Comparison of ENCODE assay signal across 8 cellular contexts in the genomic region with DNA sequence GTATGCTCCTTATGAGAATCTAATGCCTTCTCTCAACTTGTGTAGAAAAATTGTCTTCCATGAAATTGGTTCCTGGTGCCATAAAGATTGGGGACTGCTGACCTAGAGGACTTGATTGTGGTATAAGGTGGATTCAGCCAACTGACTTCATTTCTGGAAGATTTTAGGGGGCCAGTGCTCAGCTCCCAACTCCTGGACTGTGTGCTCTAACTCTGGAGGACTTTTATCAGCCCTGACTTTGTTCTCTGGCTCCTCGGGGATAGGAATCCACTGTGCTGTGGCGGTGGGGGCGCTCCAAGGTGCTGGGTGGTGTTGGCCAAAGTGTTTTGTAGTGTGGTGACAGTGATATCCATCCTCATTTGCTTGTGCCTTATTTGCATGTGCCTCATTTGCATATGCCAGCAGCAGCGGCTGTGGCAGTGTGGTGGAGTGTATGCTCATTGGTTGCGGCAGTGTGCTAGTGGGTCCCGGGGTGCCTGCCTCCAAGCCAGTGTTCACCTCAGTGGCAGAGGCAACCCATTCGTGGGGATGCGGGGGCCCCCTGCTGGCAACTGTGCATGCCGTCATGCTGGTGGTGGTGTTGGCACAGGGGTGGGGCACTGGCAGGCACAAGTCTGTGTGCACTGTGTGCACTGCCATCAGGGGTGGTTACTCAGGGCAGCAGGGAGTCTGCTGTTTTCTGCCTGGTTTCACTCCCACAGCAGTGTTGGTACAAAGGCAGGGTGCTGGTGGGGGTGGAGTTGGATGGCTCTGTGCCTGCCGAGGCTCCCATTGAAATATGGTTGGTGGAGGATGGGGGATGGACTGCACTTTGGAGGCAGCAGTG. TPM values are rescaled to one million over a fixed set of nuclear protein-coding genes. Genes with fewer than 3 reads are reported as not detected.
DNase-seq lines count a peak whose midpoint lies in the region; ATAC-seq and TF ChIP-seq lines count a peak whose summit lies in the region.

No MANE protein-coding gene starts in this region.

- intact Hi-C loops in activated CD4-positive, alpha-beta T cell treated with anti-CD3 and anti-CD28 coated beads for 36 hours (cut with DNase I, micrococcal nuclease): loop anchor here in 1 of 2 experiments (1.0 kb wide), 1 partner anchor 268 kb away; no protein-coding TSS in a partner anchor
- intact Hi-C loops in tibial artery (cut with DNase I; ENCODE audit: low total_unique reads): no loop called here

- H3K27me3 Mint-ChIP-seq in activated CD4-positive, alpha-beta T cell treated with anti-CD3 and anti-CD28 coated beads for 36 hours: no peaks in the 10 kb centered on the region
- H3K27me3 Mint-ChIP-seq in activated CD4-positive, alpha-beta T cell treated with anti-CD3 and anti-CD28 coated beads, Interleukin-2, amount 10 ng/mL, durations not matched to agents 7 days and 5 days: no peaks in the 10 kb centered on the region
- no peaks in the 10 kb centered on the region for H3K27me3 Mint-ChIP-seq in glutamatergic neuron (ENCODE audit: unreplicated experiment)

- no peaks in the 10 kb centered on the region for H3K27me3 ChIP-seq in tibial artery

- no peaks in the 10 kb centered on the region for H3K9me3 ChIP-seq in tibial artery

- no peaks in the 10 kb centered on the region for H3K36me3 ChIP-seq in tibial artery

- TF ChIP-seq CTCF in glutamatergic neuron (IDR thresholded peaks at IDR 0.05; ENCODE audit: partially characterized antibody, unreplicated experiment) (peak; percentile 17), tibial artery (IDR thresholded peaks at IDR 0.05) (no peak)

- no peak overlapping the region for H3K27ac Mint-ChIP-seq in activated CD4-positive, alpha-beta T cell treated with anti-CD3 and anti-CD28 coated beads for 36 hours
- no peak overlapping the region for H3K27ac Mint-ChIP-seq in activated CD4-positive, alpha-beta T cell treated with anti-CD3 and anti-CD28 coated beads, Interleukin-2, amount 10 ng/mL, durations not matched to agents 7 days and 5 days
- H3K27ac Mint-ChIP-seq in glutamatergic neuron (ENCODE audit: unreplicated experiment): no peak overlapping the region

- no peak overlapping the region for H3K4me3 Mint-ChIP-seq in activated CD4-positive, alpha-beta T cell treated with anti-CD3 and anti-CD28 coated beads for 36 hours
- H3K4me3 Mint-ChIP-seq in activated CD4-positive, alpha-beta T cell treated with anti-CD3 and anti-CD28 coated beads, Interleukin-2, amount 10 ng/mL, durations not matched to agents 7 days and 5 days: no peak overlapping the region
- no peak overlapping the region for H3K4me3 Mint-ChIP-seq in glutamatergic neuron (ENCODE audit: unreplicated experiment)

- no peak overlapping the region for H3K27ac ChIP-seq in tibial artery

- peaks cover 0 to 6% (median 0%) of the 10 kb centered on the region in 4 donors for H3K4me1 ChIP-seq in tibial artery

- no peak overlapping the region for H3K4me3 ChIP-seq in tibial artery

- H3K36me3 Mint-ChIP-seq in activated CD4-positive, alpha-beta T cell treated with anti-CD3 and anti-CD28 coated beads for 36 hours (ENCODE audit: low read depth): peaks cover 27% of the 10 kb centered on the region
- peaks cover 8% of the 10 kb centered on the region for H3K36me3 Mint-ChIP-seq in activated CD4-positive, alpha-beta T cell treated with anti-CD3 and anti-CD28 coated beads, Interleukin-2, amount 10 ng/mL, durations not matched to agents 7 days and 5 days (ENCODE audit: low read depth)
- H3K36me3 Mint-ChIP-seq in glutamatergic neuron (ENCODE audit: unreplicated experiment): peaks cover 16% of the 10 kb centered on the region

- H3K4me1 Mint-ChIP-seq in activated CD4-positive, alpha-beta T cell treated with anti-CD3 and anti-CD28 coated beads for 36 hours: peaks cover 15% of the 10 kb centered on the region
- H3K4me1 Mint-ChIP-seq in activated CD4-positive, alpha-beta T cell treated with anti-CD3 and anti-CD28 coated beads, Interleukin-2, amount 10 ng/mL, durations not matched to agents 7 days and 5 days: peaks cover 2% of the 10 kb centered on the region
- H3K4me1 Mint-ChIP-seq in glutamatergic neuron (ENCODE audit: low read depth, unreplicated experiment): no peaks in the 10 kb centered on the region

- CTCF ChIA-PET in activated CD4-positive, alpha-beta T cell treated with anti-CD3 and anti-CD28 coated beads for 36 hours (lab: Charles Lee): no interaction called here
- CTCF ChIA-PET in activated CD4-positive, alpha-beta T cell treated with anti-CD3 and anti-CD28 coated beads, Interleukin-2, amount 10 ng/mL, durations not matched to agents 7 days and 5 days (lab: Charles Lee): no interaction called here

- peak; percentile 60 for ATAC-seq in activated CD4-positive, alpha-beta T cell treated with anti-CD3 and anti-CD28 coated beads for 36 hours
- no peak for ATAC-seq in HG02938 (IDR thresholded peaks at IDR 0.05; ENCODE audit: unreplicated experiment)

- peak; percentile 48 for DNase-seq in activated CD4-positive, alpha-beta T cell treated with anti-CD3 and anti-CD28 coated beads for 36 hours
- no peak for DNase-seq in activated CD4-positive, alpha-beta T cell treated with anti-CD3 and anti-CD28 coated beads, Interleukin-2, amount 10 ng/mL, durations not matched to agents 7 days and 5 days
- DNase-seq in T-helper 9 cell (peak; percentile 6), glutamatergic neuron (peak; percentile 33), tibial artery (no peak), NCI-H2107 (lab: John Stamatoyannopoulos, UW) (no peak)
- peak; percentile 3 for DNase-seq in stimulated activated CD8-positive, alpha-beta memory T cell treated with anti-CD3 and anti-CD28 coated beads, Interleukin-4, amount 100 ng/mL, for 24 hours (ENCODE audit: low read depth)

- POLR2A ChIA-PET in activated CD4-positive, alpha-beta T cell treated with anti-CD3 and anti-CD28 coated beads for 36 hours (lab: Charles Lee): no interaction called here
- POLR2A ChIA-PET in activated CD4-positive, alpha-beta T cell treated with anti-CD3 and anti-CD28 coated beads, Interleukin-2, amount 10 ng/mL, durations not matched to agents 7 days and 5 days (lab: Charles Lee): no interaction called here

- peaks cover 17% of the 10 kb centered on the region for H3K9me3 Mint-ChIP-seq in activated CD4-positive, alpha-beta T cell treated with anti-CD3 and anti-CD28 coated beads for 36 hours (ENCODE audit: low read depth)
- peaks cover 8% of the 10 kb centered on the region for H3K9me3 Mint-ChIP-seq in activated CD4-positive, alpha-beta T cell treated with anti-CD3 and anti-CD28 coated beads, Interleukin-2, amount 10 ng/mL, durations not matched to agents 7 days and 5 days
- H3K9me3 Mint-ChIP-seq in glutamatergic neuron (ENCODE audit: unreplicated experiment): peaks cover 2% of the 10 kb centered on the region

RNA-seq across cellular contexts. Expression of a gene that starts 19.6 kb away (rescaled TPM):
- total RNA-seq in activated CD4-positive, alpha-beta T cell treated with anti-CD3 and anti-CD28 coated beads for 36 hours: 10 to 100 TPM; 27.3 to 28.5 TPM
- 10 to 100 TPM; 22.2 to 24.7 TPM for total RNA-seq in activated CD4-positive, alpha-beta T cell treated with anti-CD3 and anti-CD28 coated beads, Interleukin-2, amount 10 ng/mL, durations not matched to agents 7 days and 5 days
- 63.4 TPM for total RNA-seq in glutamatergic neuron (ENCODE audit: unreplicated experiment)

Comparison
In these comparisons a context has a peak if more than half of its experiments do, and no peak if none do; other contexts are left out.
1. DNase-seq: peak in activated CD4-positive, alpha-beta T cell treated with anti-CD3 and anti-CD28 coated beads for 36 hours (single experiment), T-helper 9 cell (single experiment), glutamatergic neuron (single experiment) and stimulated activated CD8-positive, alpha-beta memory T cell treated with anti-CD3 and anti-CD28 coated beads, Interleukin-4, amount 100 ng/mL, for 24 hours (single experiment); none in activated CD4-positive, alpha-beta T cell treated with anti-CD3 and anti-CD28 coated beads, Interleukin-2, amount 10 ng/mL, durations not matched to agents 7 days and 5 days (single experiment), tibial artery (0 of 2) and NCI-H2107 (single experiment).